Comparison of ENCODE assay signal across 8 cellular contexts in genomic region chr5:132427285-132428146, GRCh38. TPM values are rescaled to one million over a fixed set of nuclear protein-coding genes. Genes with fewer than 3 reads are reported as not detected.
A peak's percentile ranks its signal among the peaks of the same experiment; 100 is the strongest.
DNase-seq lines count a peak whose midpoint lies in the region; ATAC-seq and TF ChIP-seq lines count a peak whose summit lies in the region.

No MANE protein-coding gene starts in this region.

- peaks cover 0 to 9% (median 0%) of the 10 kb centered on the region in 3 donors for H3K36me3 ChIP-seq in esophagus squamous epithelium

- H3K9me3 ChIP-seq in esophagus squamous epithelium: no peaks in the 10 kb centered on the region

- ATAC-seq in GM19395 (IDR thresholded peaks at IDR 0.05; ENCODE audit: unreplicated experiment) (peak; percentile 29), GM18909 (IDR thresholded peaks at IDR 0.05; ENCODE audit: poor library complexity, unreplicated experiment) (no peak), GM21360 (IDR thresholded peaks at IDR 0.05; ENCODE audit: unreplicated experiment) (no peak)
- ATAC-seq in activated CD8-positive, alpha-beta T cell treated with anti-CD3 and anti-CD28 coated beads for 36 hours: peak; percentile 37

- no peak for TF ChIP-seq CTCF in activated CD8-positive, alpha-beta T cell treated with anti-CD3 and anti-CD28 coated beads for 36 hours (IDR thresholded peaks at IDR 0.05)
- peak in 1 of 6 experiments; percentile 7 for TF ChIP-seq CTCF in esophagus squamous epithelium (IDR thresholded peaks at IDR 0.05)
- no peak for TF ChIP-seq CTCF in progenitor cell of endocrine pancreas (IDR thresholded peaks at IDR 0.05; ENCODE audit: unreplicated experiment)

- H3K4me1 ChIP-seq in esophagus squamous epithelium: peaks cover 63 to 98% (median 80%) of the 10 kb centered on the region in 3 donors

- no peaks in the 10 kb centered on the region for H3K27me3 Mint-ChIP-seq in activated CD8-positive, alpha-beta T cell treated with anti-CD3 and anti-CD28 coated beads for 36 hours
- no peaks in the 10 kb centered on the region for H3K27me3 Mint-ChIP-seq in progenitor cell of endocrine pancreas

- intact Hi-C loops in activated CD8-positive, alpha-beta T cell treated with anti-CD3 and anti-CD28 coated beads for 36 hours (cut with micrococcal nuclease): loop anchor here (5.0 kb wide), 1 partner anchor 65 kb away; the partner anchor contains the start of gene IRF1
- intact Hi-C loops in esophagus squamous epithelium (cut with DNase I): loop anchor here (5.0 kb wide), 1 partner anchor 60 kb away; no protein-coding TSS in a partner anchor

- no peaks in the 10 kb centered on the region for H3K27me3 ChIP-seq in esophagus squamous epithelium

- POLR2A ChIA-PET in activated CD8-positive, alpha-beta T cell treated with anti-CD3 and anti-CD28 coated beads for 36 hours (lab: Charles Lee): interaction anchor here (0.6 to 24.7 kb wide), 12 partner anchors 10 to 213 kb away, joined by 3 to 1131 read pairs (median 9); partner anchors contain the start of gene IRF1

- DNase-seq in NCI-H510A treated with DMSO at 0.1 percent for 48 hours (lab: John Stamatoyannopoulos, UW): peak; percentile 87
- DNase-seq in activated CD8-positive, alpha-beta T cell treated with anti-CD3 and anti-CD28 coated beads for 36 hours: peak; percentile 76
- DNase-seq in esophagus squamous epithelium (lab: John Stamatoyannopoulos, UW): no peak
- DNase-seq in progenitor cell of endocrine pancreas (ENCODE audit: low spot score, unreplicated experiment): no peak
- no peak for DNase-seq in HuH-7 (ENCODE audit: low spot score)

- H3K4me3 Mint-ChIP-seq in activated CD8-positive, alpha-beta T cell treated with anti-CD3 and anti-CD28 coated beads for 36 hours: peak overlapping the region; percentile 43
- H3K4me3 Mint-ChIP-seq in progenitor cell of endocrine pancreas (ENCODE audit: low read depth): no peak overlapping the region

- peak overlapping the region; percentile 69 to 88 (median 79) for H3K27ac ChIP-seq in esophagus squamous epithelium

- CTCF ChIA-PET in activated CD8-positive, alpha-beta T cell treated with anti-CD3 and anti-CD28 coated beads for 36 hours (lab: Charles Lee): interaction anchor here (1.1 to 6.7 kb wide), 14 partner anchors 10 to 326 kb away, joined by 3 to 67 read pairs (median 10); partner anchors contain the start of gene IRF1

- no peaks in the 10 kb centered on the region for H3K9me3 Mint-ChIP-seq in activated CD8-positive, alpha-beta T cell treated with anti-CD3 and anti-CD28 coated beads for 36 hours
- no peaks in the 10 kb centered on the region for H3K9me3 Mint-ChIP-seq in progenitor cell of endocrine pancreas (ENCODE audit: low read depth)

- H3K4me1 Mint-ChIP-seq in activated CD8-positive, alpha-beta T cell treated with anti-CD3 and anti-CD28 coated beads for 36 hours (ENCODE audit: low read depth): peaks cover 99% of the 10 kb centered on the region
- H3K4me1 Mint-ChIP-seq in progenitor cell of endocrine pancreas (ENCODE audit: low read depth): peaks cover 22% of the 10 kb centered on the region

- peaks cover 35% of the 10 kb centered on the region for H3K36me3 Mint-ChIP-seq in activated CD8-positive, alpha-beta T cell treated with anti-CD3 and anti-CD28 coated beads for 36 hours (ENCODE audit: low read depth)
- no peaks in the 10 kb centered on the region for H3K36me3 Mint-ChIP-seq in progenitor cell of endocrine pancreas (ENCODE audit: insufficient read depth)

- peak overlapping the region; percentile 93 for H3K27ac Mint-ChIP-seq in activated CD8-positive, alpha-beta T cell treated with anti-CD3 and anti-CD28 coated beads for 36 hours
- peak overlapping the region; percentile 40 for H3K27ac Mint-ChIP-seq in progenitor cell of endocrine pancreas

- H3K4me3 ChIP-seq in esophagus squamous epithelium: peak overlapping the region in 1 of 4 donors; percentile 16

- TF ChIP-seq POLR2A in esophagus squamous epithelium (IDR thresholded peaks at IDR 0.05): peak in 2 of 4 donors; percentile 14 to 50

- 21 to 41% methylated on average over 3 of the region's 6 CpGs for WGBS in esophagus squamous epithelium, 2 donors

RNA-seq across cellular contexts. Expression of gene SLC22A5, which starts 58.0 kb away (rescaled TPM):
- 1 to 10 TPM; 4.0 to 4.1 TPM for total RNA-seq in activated CD8-positive, alpha-beta T cell treated with anti-CD3 and anti-CD28 coated beads for 36 hours
- total RNA-seq in esophagus squamous epithelium: 10 to 100 TPM in 1 of 4 donors, 1 to 10 TPM in 3; 7.4 to 15.8 (median 8.3) TPM
- total RNA-seq in progenitor cell of endocrine pancreas: 14.3 and 14.7 TPM in 2 replicates

Comparison
In these comparisons a context has a peak if more than half of its experiments do, and no peak if none do; other contexts are left out.
1. ATAC-seq: peak in GM19395 (single experiment) and activated CD8-positive, alpha-beta T cell treated with anti-CD3 and anti-CD28 coated beads for 36 hours (single experiment); none in GM18909 (single experiment) and GM21360 (single experiment).
2. DNase-seq: peak in NCI-H510A treated with DMSO at 0.1 percent for 48 hours (single experiment) and activated CD8-positive, alpha-beta T cell treated with anti-CD3 and anti-CD28 coated beads for 36 hours (single experiment); none in esophagus squamous epithelium (single experiment), progenitor cell of endocrine pancreas (single experiment) and HuH-7 (single experiment).